In the genomic region with DNA sequence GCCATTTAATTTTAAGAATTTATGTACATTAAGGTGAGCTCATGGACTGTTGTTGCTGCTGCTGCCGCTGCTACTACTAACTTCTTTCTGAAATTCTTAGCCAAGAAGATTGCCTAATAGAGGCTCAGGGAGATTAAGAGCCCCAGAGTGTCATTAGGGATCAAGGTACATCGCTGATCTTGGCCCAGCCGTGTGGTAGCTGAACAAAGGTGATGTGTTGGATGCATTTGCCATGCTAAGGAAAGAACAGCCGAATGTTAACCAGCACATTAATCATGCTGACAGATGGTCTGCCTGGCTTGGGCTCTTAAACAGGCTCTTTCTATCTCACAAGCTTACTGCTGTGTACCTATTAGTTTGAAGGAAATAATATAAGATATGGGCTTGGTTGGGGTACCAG, we compare ENCODE assay signal across 25 cellular contexts.
DNase-seq lines count a peak whose midpoint lies in the region; ATAC-seq, FAIRE-seq and TF ChIP-seq lines count a peak whose summit lies in the region.
"Had no signal": no experiment of that assay in that cellular context is flagged by ENCODE, and none has a peak within 500 bp of the region (broad histone marks: within the 10 kb centered on the region; RNA-seq: fewer than 3 reads in every experiment).

No MANE protein-coding gene starts in this region.

- H3K36me3 ChIP-seq in body of pancreas (replicated peaks in 1 of 2; ENCODE audit: insufficient read depth in 1 of 2, low read depth in 2 of 2): no peaks in the 10 kb centered on the region
- H3K36me3 ChIP-seq in pancreas: no peaks in the 10 kb centered on the region
- H3K36me3 ChIP-seq: ascending aorta, neural progenitor cell, right atrium auricular region, SJSA1, tibial artery had no signal

- intact Hi-C loops in body of pancreas (cut with DNase I) (no loop called here), pancreas (cut with DNase I) (no loop called here)

- FAIRE-seq in pancreas (lab: Jason Lieb, UNC): no peak

- DNase-seq in NCI-H146 (lab: John Stamatoyannopoulos, UW): peak; percentile 25
- no peak for DNase-seq in NCI-H146 treated with DMSO at 0.1 percent for 48 hours (lab: John Stamatoyannopoulos, UW; ENCODE audit: unreplicated experiment)
- DNase-seq in NCI-H2171 treated with DMSO at 0.1 percent for 48 hours (lab: John Stamatoyannopoulos, UW): peak; percentile 68
- peak; percentile 32 to 70 (median 57) for DNase-seq in body of pancreas
- peak in 2 of 6 donors; percentile 20 to 31 for DNase-seq in pancreas
- no peak for DNase-seq in putamen (ENCODE audit: low spot score)
- DNase-seq in NCI-H1436 (lab: John Stamatoyannopoulos, UW): no peak
- DNase-seq: 8988T; activated CD4-positive, alpha-beta T cell treated with anti-CD3 and anti-CD28 coated beads, Interleukin-2, amount 10 ng/mL, durations not matched to agents 7 days and 5 days; AML-193; cerebellar nuclear complex; GM23248; immature natural killer cell; Kasumi-1; NK-92 treated with Interleukin-12 subunit alpha and Interleukin-12 subunit beta, amount 100 ng/mL, for 24 hours; stimulated activated naive CD8-positive, alpha-beta T cell treated with anti-CD3 and anti-CD28 coated beads, Interleukin-15, amount 100 ng/mL, for 72 hours; tibial artery had no signal

- TF ChIP-seq CTCF in body of pancreas (IDR thresholded peaks at IDR 0.05) (no peak), pancreas (IDR thresholded peaks at IDR 0.05) (no peak)

- no peak overlapping the region for H3K4me3 ChIP-seq in body of pancreas
- H3K4me3 ChIP-seq in pancreas: no peak overlapping the region
- H3K4me3 ChIP-seq: ascending aorta, GM23248, neural progenitor cell, right atrium auricular region, SJSA1, tibial artery had no signal

- 3 to 12% methylated on average over 4 of the region's 4 CpGs for WGBS in body of pancreas, 2 donors
- 14 to 20% methylated on average over 4 of the region's 4 CpGs for WGBS in pancreas, 2 donors

- no peak for TF ChIP-seq POLR2A in body of pancreas (IDR thresholded peaks at IDR 0.05)

- H3K4me1 ChIP-seq in body of pancreas: peaks cover 49% of the 10 kb centered on the region
- peaks cover 8 to 51% (median 32%) of the 10 kb centered on the region in 3 donors for H3K4me1 ChIP-seq in pancreas
- H3K4me1 ChIP-seq: ascending aorta, neural progenitor cell, SJSA1 had no signal

- ATAC-seq in body of pancreas: peak; percentile 69
- ATAC-seq in pancreas: peak; percentile 56 to 77 (median 74)
- ATAC-seq in GM18907 (IDR thresholded peaks at IDR 0.05; ENCODE audit: unreplicated experiment): no peak
- ATAC-seq: activated naive CD4-positive, alpha-beta T cell treated with anti-CD3 and anti-CD28 coated beads, Interleukin-2, amount 50 U/mL, for 72 hours; Panc1; stimulated activated naive CD8-positive, alpha-beta T cell treated with anti-CD3 and anti-CD28 coated beads, Interleukin-15, amount 100 ng/mL, for 72 hours had no signal

- no peaks in the 10 kb centered on the region for H3K9me3 ChIP-seq in body of pancreas
- no peaks in the 10 kb centered on the region for H3K9me3 ChIP-seq in pancreas
- H3K9me3 ChIP-seq: ascending aorta, right atrium auricular region, tibial artery had no signal

- H3K27me3 ChIP-seq in body of pancreas (no peaks in the 10 kb centered on the region), pancreas (no peaks in the 10 kb centered on the region)
- H3K27me3 ChIP-seq: ascending aorta, neural progenitor cell, right atrium auricular region, SJSA1, tibial artery had no signal

- peak overlapping the region in 3 of 4 donors; percentile 24 to 50 (median 48) for H3K27ac ChIP-seq in body of pancreas
- peak overlapping the region in 2 of 4 donors; percentile 18 to 47 for H3K27ac ChIP-seq in pancreas
- H3K27ac ChIP-seq: ascending aorta, epithelial cell of prostate, GM23248, neural progenitor cell, SJSA1, tibial artery had no signal

Comparison
In these comparisons a context has a peak if more than half of its experiments do, and no peak if none do; other contexts are left out.
1. DNase-seq: peak in NCI-H146 (single experiment), NCI-H2171 treated with DMSO at 0.1 percent for 48 hours (single experiment) and body of pancreas (4 of 4); none in NCI-H146 treated with DMSO at 0.1 percent for 48 hours (single experiment), putamen (single experiment) and NCI-H1436 (single experiment).